In the genomic region with DNA sequence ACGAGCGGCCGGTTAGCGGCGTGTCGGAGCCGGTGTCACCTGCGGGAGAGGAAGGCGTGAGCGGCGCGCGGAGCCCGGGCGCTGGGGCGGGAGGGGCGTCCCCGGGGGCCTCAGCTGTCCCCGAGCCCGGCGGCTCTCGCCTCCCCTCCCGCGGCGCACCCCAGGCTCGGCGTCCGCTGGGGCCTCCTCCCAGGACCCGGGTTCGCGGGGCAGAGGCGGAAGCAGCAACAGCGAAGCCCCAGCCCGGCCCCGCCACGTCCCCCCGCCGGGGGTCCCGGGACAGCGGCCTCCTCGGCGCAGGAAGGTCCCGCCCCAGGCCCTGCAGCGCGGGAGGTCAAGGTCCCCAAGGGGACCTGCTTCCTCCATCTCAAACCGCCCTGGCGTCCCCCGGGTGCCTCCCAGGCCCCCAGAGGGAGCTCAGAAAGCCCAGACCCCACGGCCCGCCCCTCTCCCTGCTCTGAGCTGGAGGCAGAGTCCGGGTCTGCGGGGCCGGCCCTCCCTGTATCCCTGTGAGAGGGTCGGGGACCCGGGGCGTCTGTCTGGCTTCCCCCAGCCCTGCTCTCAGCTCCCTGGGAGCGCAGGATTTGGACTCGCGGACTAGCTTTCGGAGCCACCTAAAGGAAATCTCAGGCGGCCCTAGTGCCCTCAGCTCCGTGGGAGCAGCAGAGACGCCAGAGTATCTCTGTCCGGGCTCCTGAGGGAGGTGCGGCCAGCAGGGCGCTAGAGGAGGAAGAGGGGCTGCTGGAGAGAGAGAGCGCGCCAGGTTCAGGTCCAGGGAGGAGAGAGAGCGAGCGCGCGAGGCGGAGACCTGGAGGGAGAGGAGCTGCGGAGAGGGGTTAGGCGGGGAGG, we compare ENCODE assay signal across 8 cellular contexts. TPM values are rescaled to one million over a fixed set of nuclear protein-coding genes. Genes with fewer than 3 reads are reported as not detected.
DNase-seq lines count a peak whose midpoint lies in the region; ATAC-seq, FAIRE-seq and TF ChIP-seq lines count a peak whose summit lies in the region.

No MANE protein-coding gene starts in this region.

- peaks cover 16% of the 10 kb centered on the region for H3K27me3 Mint-ChIP-seq in CD4-positive, CD25-positive, alpha-beta regulatory T cell
- H3K27me3 Mint-ChIP-seq in astrocyte (ENCODE audit: low read depth, unreplicated experiment), result peaks cover 8% of the 10 kb centered on the region

- H3K27ac ChIP-seq in CD4-positive, CD25-positive, alpha-beta regulatory T cell (ENCODE audit: insufficient read depth, low read length, poor library complexity, severe bottlenecking), result peak overlapping the region; percentile 47
- H3K27ac ChIP-seq in OCI-LY3 (ENCODE audit: low read length), result no peak overlapping the region
- peak overlapping the region; percentile 19 for H3K27ac ChIP-seq in astrocyte (ENCODE audit: low read depth, low read length)

- ATAC-seq in CD4-positive, CD25-positive, alpha-beta regulatory T cell (ENCODE audit: low read depth in 2 of 2), result peak; percentile 14 to 20
- ATAC-seq in GM19372 (IDR thresholded peaks at IDR 0.05; ENCODE audit: low read depth, unreplicated experiment) (peak; percentile 37), HG03342 (IDR thresholded peaks at IDR 0.05; ENCODE audit: unreplicated experiment) (peak; percentile 37)

- H3K9me3 Mint-ChIP-seq in CD4-positive, CD25-positive, alpha-beta regulatory T cell, result no peaks in the 10 kb centered on the region
- no peaks in the 10 kb centered on the region for H3K9me3 Mint-ChIP-seq in astrocyte (ENCODE audit: unreplicated experiment)

- H3K4me1 ChIP-seq in CD4-positive, CD25-positive, alpha-beta regulatory T cell (ENCODE audit: control insufficient read depth, insufficient read depth, low read length, poor library complexity, severe bottlenecking), result peaks cover 35% of the 10 kb centered on the region
- H3K4me1 ChIP-seq in OCI-LY3 (ENCODE audit: low read length), result peaks cover 16% of the 10 kb centered on the region
- H3K4me1 ChIP-seq in astrocyte (ENCODE audit: insufficient read depth, low read length), result peaks cover 17% of the 10 kb centered on the region

- peak overlapping the region; percentile 86 for H3K9ac ChIP-seq in OCI-LY3 (ENCODE audit: low read length)
- H3K9ac ChIP-seq in astrocyte (ENCODE audit: low read length), result peak overlapping the region; percentile 82

- DNase-seq in CD4-positive, CD25-positive, alpha-beta regulatory T cell, result peak in 2 of 3 donors; percentile 36 to 47
- DNase-seq in astrocyte (ENCODE audit: low read depth), result peak; percentile 32
- DNase-seq in hepatic stellate cell (ENCODE audit: low spot score), result peak; percentile 66
- DNase-seq in retinal pigment epithelial cell (ENCODE audit: low read depth), result no peak
- no peak for DNase-seq in D721Med (ENCODE audit: insufficient read length, low spot score)

- peaks cover 12% of the 10 kb centered on the region for H3K36me3 ChIP-seq in CD4-positive, CD25-positive, alpha-beta regulatory T cell (ENCODE audit: control insufficient read depth, insufficient read depth, low read length)
- H3K36me3 ChIP-seq in OCI-LY3 (replicated peaks; ENCODE audit: low read depth, low read length) (peaks cover 6% of the 10 kb centered on the region), astrocyte (ENCODE audit: insufficient read depth, low read length) (peaks cover 8% of the 10 kb centered on the region)

- peak overlapping the region; percentile 91 for H3K4me2 ChIP-seq in OCI-LY3 (ENCODE audit: low read length)
- H3K4me2 ChIP-seq in astrocyte (ENCODE audit: low read length), result peak overlapping the region; percentile 93

- peak overlapping the region; percentile 88 to 96 (median 90) for H3K4me3 Mint-ChIP-seq in CD4-positive, CD25-positive, alpha-beta regulatory T cell
- H3K4me3 Mint-ChIP-seq in astrocyte (ENCODE audit: unreplicated experiment), result peak overlapping the region; percentile 87

- TF ChIP-seq CTCF in OCI-LY3 (IDR thresholded peaks at IDR 0.05; ENCODE audit: low read depth, low read length) (no peak), astrocyte (IDR thresholded peaks at IDR 0.05; ENCODE audit: insufficient read depth, low read depth, low read length) (no peak), retinal pigment epithelial cell (conservative IDR thresholded peaks at IDR 0.05; ENCODE audit: low read depth, low read length) (no peak), D721Med (IDR thresholded peaks at IDR 0.05; ENCODE audit: insufficient read depth, missing control alignments) (no peak)

- H4K20me1 ChIP-seq in OCI-LY3 (ENCODE audit: insufficient read depth, low read length) (no peaks in the 10 kb centered on the region), astrocyte (ENCODE audit: insufficient read depth, low read length) (peaks cover 28% of the 10 kb centered on the region)

- H3K4me3 ChIP-seq in CD4-positive, CD25-positive, alpha-beta regulatory T cell (ENCODE audit: low read depth, low read length), result peak overlapping the region; percentile 26
- H3K4me3 ChIP-seq in OCI-LY3 (ENCODE audit: low read length) (peak overlapping the region; percentile 83), astrocyte (ENCODE audit: insufficient read depth, low read depth, low read length) (peak overlapping the region; percentile 64), retinal pigment epithelial cell (ENCODE audit: low read length) (peak overlapping the region; percentile 67)

- peak overlapping the region in 2 of 3 donors; percentile 51 to 71 for H3K27ac Mint-ChIP-seq in CD4-positive, CD25-positive, alpha-beta regulatory T cell
- no peak overlapping the region for H3K27ac Mint-ChIP-seq in astrocyte (ENCODE audit: unreplicated experiment)

- H3K79me2 ChIP-seq in OCI-LY3 (ENCODE audit: low read length) (peaks cover 25% of the 10 kb centered on the region), astrocyte (ENCODE audit: insufficient read depth, low read length) (peaks cover 20% of the 10 kb centered on the region)

- H3K27me3 ChIP-seq in CD4-positive, CD25-positive, alpha-beta regulatory T cell (ENCODE audit: control insufficient read depth, insufficient read depth, low read length), result no peaks in the 10 kb centered on the region
- no peaks in the 10 kb centered on the region for H3K27me3 ChIP-seq in OCI-LY3 (ENCODE audit: low read depth, low read length)
- H3K27me3 ChIP-seq in astrocyte (ENCODE audit: insufficient read depth, low read length), result peaks cover 6% of the 10 kb centered on the region

- peaks cover 0 to 31% (median 12%) of the 10 kb centered on the region in 4 donors for H3K4me1 Mint-ChIP-seq in CD4-positive, CD25-positive, alpha-beta regulatory T cell
- H3K4me1 Mint-ChIP-seq in astrocyte (ENCODE audit: low read depth, unreplicated experiment), result peaks cover 4% of the 10 kb centered on the region

- no peaks in the 10 kb centered on the region for H3K36me3 Mint-ChIP-seq in CD4-positive, CD25-positive, alpha-beta regulatory T cell
- peaks cover 8% of the 10 kb centered on the region for H3K36me3 Mint-ChIP-seq in astrocyte (ENCODE audit: low read depth, unreplicated experiment)

- no peak overlapping the region; the same call in 1 of the 2 replicates for H2AFZ ChIP-seq in OCI-LY3 (ENCODE audit: low read depth, low read length)
- H2AFZ ChIP-seq in astrocyte (ENCODE audit: low read depth, low read length), result no peak overlapping the region

- H3K9me3 ChIP-seq in CD4-positive, CD25-positive, alpha-beta regulatory T cell (ENCODE audit: control insufficient read depth in 2 of 2, low read length in 2 of 2), result no peaks in the 10 kb centered on the region
- H3K9me3 ChIP-seq in OCI-LY3 (ENCODE audit: insufficient read depth, low read length), result no peaks in the 10 kb centered on the region
- no peaks in the 10 kb centered on the region for H3K9me3 ChIP-seq in astrocyte (ENCODE audit: insufficient read depth, low read depth, low read length)

- FAIRE-seq in astrocyte (lab: Jason Lieb, UNC) (no peak), D721Med (lab: Jason Lieb, UNC) (no peak)

RNA-seq across cellular contexts. Expression of a gene that starts 30.6 kb away (rescaled TPM):
- 95.4 TPM for total RNA-seq in CD4-positive, CD25-positive, alpha-beta regulatory T cell
- 10 to 100 TPM; 23.3 to 52.4 (median 31.9) TPM for polyA plus RNA-seq in CD4-positive, CD25-positive, alpha-beta regulatory T cell
- total RNA-seq in astrocyte, result 36.7 and 37.9 TPM in 2 replicates

RNA-seq across cellular contexts. Expression of a gene that starts 50.7 kb away (rescaled TPM):
- 2.0 TPM for total RNA-seq in CD4-positive, CD25-positive, alpha-beta regulatory T cell
- 1 to 10 TPM; 2.6 to 3.1 (median 2.9) TPM for polyA plus RNA-seq in CD4-positive, CD25-positive, alpha-beta regulatory T cell
- total RNA-seq in astrocyte, result 1.0 and 1.1 TPM in 2 replicates

Comparison
In these comparisons a context has a peak if more than half of its experiments do, and no peak if none do; other contexts are left out.
1. DNase-seq: peak in CD4-positive, CD25-positive, alpha-beta regulatory T cell (2 of 3), astrocyte (single experiment) and hepatic stellate cell (single experiment); none in retinal pigment epithelial cell (single experiment) and D721Med (single experiment).
2. H3K4me3 ChIP-seq: peak in every context shown above with its lines; median percentile 83 in OCI-LY3; 67 in retinal pigment epithelial cell; 64 in astrocyte; 26 in CD4-positive, CD25-positive, alpha-beta regulatory T cell.
3. Peak in every context shown above with its lines, with median percentiles within 50 percentile points of each other: ATAC-seq.